ENCODE assay signal across 8 cellular contexts in the genomic region with DNA sequence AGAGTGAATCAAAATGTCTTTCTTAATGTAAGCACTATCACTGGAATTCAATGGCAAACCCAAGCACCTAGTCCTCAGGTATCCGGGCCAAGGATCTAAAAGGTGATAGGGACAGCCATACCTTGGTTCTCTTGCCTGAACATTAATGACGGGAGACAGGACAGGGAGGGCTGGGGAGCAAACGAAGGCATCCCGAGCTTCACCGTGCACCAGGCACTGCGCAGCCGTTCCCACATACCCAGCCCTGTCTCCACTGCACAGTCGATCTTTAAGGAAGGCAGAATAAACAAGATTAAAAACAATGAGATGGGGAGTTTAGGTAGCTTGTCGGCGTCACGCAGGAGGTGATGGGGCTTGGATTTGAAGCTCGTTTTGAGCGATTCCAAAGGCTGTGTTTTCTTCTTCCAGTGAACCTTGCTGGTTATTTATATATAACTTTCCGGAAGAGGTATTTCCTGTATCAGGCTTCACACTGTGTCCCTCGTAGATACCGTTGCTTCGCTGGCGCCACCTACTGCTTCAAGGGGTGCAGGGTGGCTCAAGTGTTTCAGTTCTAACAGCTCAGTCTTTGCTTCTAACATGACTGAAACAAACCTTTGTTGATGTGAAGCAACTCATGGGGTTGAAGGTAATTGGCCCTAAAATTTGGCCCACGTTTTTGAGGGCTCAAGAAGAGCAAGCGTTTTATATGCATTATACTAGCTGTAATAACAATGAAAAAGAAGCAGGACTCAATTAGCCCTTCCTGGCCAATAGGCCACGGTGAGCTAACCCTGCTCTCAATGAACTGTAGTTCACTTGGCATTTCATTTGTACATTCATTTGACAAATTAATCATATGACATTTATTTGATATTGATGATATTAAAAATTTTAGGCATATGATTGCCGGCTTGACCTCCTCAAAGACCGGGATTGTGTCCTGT.
DNase-seq lines count a peak whose midpoint lies in the region; ATAC-seq, FAIRE-seq and TF ChIP-seq lines count a peak whose summit lies in the region.

No MANE protein-coding gene starts in this region.

- WGBS in GM12878 (ENCODE audit: insufficient coverage, insufficient replicate concordance, low lambda C conversion rate, missing lambda C conversion rate) = 36% methylated on average over 23 of the region's 23 CpGs

- FAIRE-seq in GM12878 (lab: Jason Lieb, UNC) (peak; percentile 54), kidney (lab: Jason Lieb, UNC) (no peak)

- POLR2A ChIA-PET in GM12878 (lab: Charles Lee) = interaction anchor here (1.0 kb wide), 1 partner anchor 53 kb away, joined by 3 read pairs; no protein-coding TSS in a partner anchor

- peak; percentile 31 for DNase-seq in activated gamma-delta T cell treated with Interleukin-2 at 50 U/mL for 16 hours
- no peak for DNase-seq in activated gamma-delta T cell (lab: John Stamatoyannopoulos, UW)
- DNase-seq in NCI-H1048 (lab: John Stamatoyannopoulos, UW) = peak; percentile 29
- DNase-seq in GM12878 (ENCODE audit: low read depth, low spot score) = peak; percentile 28
- no peak for DNase-seq in kidney
- peak; percentile 25 to 52 (median 29) for DNase-seq in stimulated activated CD4-positive, alpha-beta T cell treated with anti-CD3 and anti-CD28 coated beads, TNF-alpha, amount 100 ng/mL, for 48 hours (ENCODE audit: low read depth in 3 of 3)

- BruUV-seq in GM12878 (replicated peaks; lab: Mats Ljungman, UMichigan) = no TSS peak

- SMC1A ChIA-PET in GM12878 (lab: Charles Lee; ENCODE audit: uncharacterized antibody, unreplicated experiment) = interaction anchor here (0.6 to 1.5 kb wide), 7 partner anchors 50 to 384 kb away, joined by 3 to 10 read pairs (median 4); no protein-coding TSS in a partner anchor

- no peaks in the 10 kb centered on the region for H3K9me2 ChIP-seq in SU-DHL-6 (replicated peaks; ENCODE audit: insufficient read depth, low read length)

- TF ChIP-seq RAD21 in GM12878 (IDR thresholded peaks at IDR 0.05; ENCODE audit: insufficient read depth, low read depth, low read length) = peak; percentile 61

- H3K36me3 ChIP-seq in SU-DHL-6 (ENCODE audit: low read length) (no peaks in the 10 kb centered on the region), GM12878 (ENCODE audit: control insufficient read depth in 2 of 2, insufficient read depth in 2 of 2, low read length in 1 of 2) (no peaks in the 10 kb centered on the region), kidney (ENCODE audit: control insufficient read depth in 1 of 2, insufficient read depth in 2 of 2, low read length in 2 of 2) (no peaks in the 10 kb centered on the region)

- no peaks in the 10 kb centered on the region for H3F3A ChIP-seq in SU-DHL-6 (ENCODE audit: insufficient read depth)

- H4K20me1 ChIP-seq in SU-DHL-6 (ENCODE audit: low read depth, low read length) (no peaks in the 10 kb centered on the region), GM12878 (ENCODE audit: control insufficient read depth, insufficient read depth) (no peaks in the 10 kb centered on the region)

- no peaks in the 10 kb centered on the region for H3K79me2 ChIP-seq in SU-DHL-6 (ENCODE audit: insufficient read depth, low read length)
- no peaks in the 10 kb centered on the region for H3K79me2 ChIP-seq in GM12878 (ENCODE audit: control insufficient read depth, insufficient read depth, low read length)

- in situ Hi-C loops in GM12878 (cut with MboI) = no loop called here

- CTCF ChIA-PET in GM12878 (lab: Yijun Ruan, JAX) = interaction anchor here (0.6 to 4.1 kb wide), 13 partner anchors 8 to 1312 kb away, joined by 3 to 51 read pairs (median 3); no protein-coding TSS in a partner anchor

- peak; percentile 85 for TF ChIP-seq CTCF in SU-DHL-6 (IDR thresholded peaks at IDR 0.05; ENCODE audit: insufficient read depth, low read length, poor library complexity, severe bottlenecking)
- TF ChIP-seq CTCF in GM12878 (IDR thresholded peaks at IDR 0.05 in 2 of 3, conservative IDR thresholded peaks at IDR 0.05 in 1 of 3; ENCODE audit: control insufficient read depth in 2 of 3, extremely low read depth in 1 of 3, insufficient read depth in 1 of 3, low read depth in 3 of 3, low read length in 3 of 3) = peak; percentile 75 to 82 (median 76)
- TF ChIP-seq CTCF in kidney (IDR thresholded peaks at IDR 0.05; ENCODE audit: borderline replicate concordance, extremely low read depth, insufficient read depth) = peak; percentile 60

- intact Hi-C loops in GM12878 (cut with micrococcal nuclease; ENCODE audit: unreplicated experiment) (loop anchor here (1.0 kb wide), 1 partner anchor 52 kb away; no protein-coding TSS in a partner anchor), kidney (cut with DNase I) (no loop called here)

- H3K4me2 ChIP-seq in SU-DHL-6 (ENCODE audit: low read depth, low read length, poor library complexity, severe bottlenecking) (peak overlapping the region; percentile 24), GM12878 (ENCODE audit: control insufficient read depth, insufficient read depth) (no peak overlapping the region; the same call in 1 of the 2 replicates)

- RAD21 ChIA-PET in GM12878 (lab: Charles Lee; ENCODE audit: unreplicated experiment) = interaction anchor here (1.6 kb wide), 1 partner anchor 52 kb away, joined by 15 read pairs; no protein-coding TSS in a partner anchor

- TF ChIP-seq EP300 in GM12878 (IDR thresholded peaks at IDR 0.05; ENCODE audit: borderline replicate concordance in 1 of 2, control insufficient read depth in 1 of 2, low read depth in 2 of 2, low read length in 2 of 2) = no peak

- no peak overlapping the region for H3K9ac ChIP-seq in SU-DHL-6 (ENCODE audit: low read length)
- H3K9ac ChIP-seq in GM12878 (ENCODE audit: control insufficient read depth, insufficient read depth, low read length) = no peak overlapping the region
- peak overlapping the region in 1 of 2 donors; percentile 9 for H3K9ac ChIP-seq in kidney (ENCODE audit: low read length in 2 of 2)

- H3K27ac ChIP-seq in SU-DHL-6 (ENCODE audit: low read depth, low read length) (no peak overlapping the region), GM12878 (ENCODE audit: control insufficient read depth, insufficient read depth) (no peak overlapping the region), kidney (ENCODE audit: low read depth in 2 of 2, low read length in 2 of 2) (no peak overlapping the region)

- H2AFZ ChIP-seq in SU-DHL-6 (ENCODE audit: low read depth, low read length, severe bottlenecking) (peak overlapping the region; percentile 94), GM12878 (ENCODE audit: control insufficient read depth, low read depth, low read length) (peak overlapping the region; percentile 85)

- no peak overlapping the region for H3K4me3 ChIP-seq in SU-DHL-6 (ENCODE audit: insufficient read depth, low read length, poor library complexity, severe bottlenecking)
- no peak overlapping the region for H3K4me3 ChIP-seq in GM12878
- peak overlapping the region; percentile 35 to 49 for H3K4me3 ChIP-seq in kidney (ENCODE audit: low read length in 2 of 2)

- no peaks in the 10 kb centered on the region for H3K9me3 ChIP-seq in SU-DHL-6 (ENCODE audit: insufficient read depth, low read length)
- H3K9me3 ChIP-seq in GM12878 (replicated peaks; ENCODE audit: control insufficient read depth, insufficient read depth, low read length) = no peaks in the 10 kb centered on the region
- no peaks in the 10 kb centered on the region for H3K9me3 ChIP-seq in kidney (ENCODE audit: control insufficient read depth in 1 of 2, low read length in 2 of 2)

- H3K4me1 ChIP-seq in GM12878 (ENCODE audit: control insufficient read depth, insufficient read depth, low read length) (no peaks in the 10 kb centered on the region), kidney (ENCODE audit: control insufficient read depth in 1 of 2, insufficient read depth in 1 of 2, low read depth in 1 of 2, low read length in 2 of 2) (peaks cover 2 to 7% of the 10 kb centered on the region in 2 donors)

- H3K27me3 ChIP-seq in SU-DHL-6 (ENCODE audit: low read length) (no peaks in the 10 kb centered on the region), GM12878 (replicated peaks in 1 of 2; ENCODE audit: control insufficient read depth in 2 of 2, insufficient read depth in 2 of 2, low read length in 1 of 2) (peaks cover 0 to 2% of the 10 kb centered on the region in 2 experiments; a peak in 2 of 4 replicates)

- TF ChIP-seq POLR2A in GM12878 (IDR thresholded peaks at IDR 0.05; ENCODE audit: low read depth, low read length) = no peak

- ATAC-seq in HG02623 (IDR thresholded peaks at IDR 0.05; ENCODE audit: unreplicated experiment) (peak; percentile 98), GM12878 (peak; percentile 100)

TF ChIP-seq in GM12878, 131 proteins besides CTCF, POLR2A, EP300 and RAD21:
- TF ChIP-seq ZNF207 (IDR thresholded peaks at IDR 0.05; ENCODE audit: borderline replicate concordance) (no peak), BACH1 (IDR thresholded peaks at IDR 0.05; ENCODE audit: borderline replicate concordance) (no peak), ZNF622 (IDR thresholded peaks at IDR 0.05) (no peak), CHD1 (IDR thresholded peaks at IDR 0.05; ENCODE audit: low read depth, low read length) (no peak), SMC3 (IDR thresholded peaks at IDR 0.05; ENCODE audit: borderline replicate concordance, low read length) (peak; percentile 52; the same call in 1 of the 2 replicates), SPI1 (IDR thresholded peaks at IDR 0.05; ENCODE audit: borderline replicate concordance, insufficient read depth, low read depth, low read length) (no peak), FOS (IDR thresholded peaks at IDR 0.05; ENCODE audit: borderline replicate concordance, extremely low read depth, insufficient read length) (no peak), TCF3 (IDR thresholded peaks at IDR 0.05; ENCODE audit: borderline replicate concordance, insufficient read depth, low read depth, low read length) (no peak)

Comparison
In these comparisons a context has a peak if more than half of its experiments do, and no peak if none do; other contexts are left out.
1. DNase-seq: peak in activated gamma-delta T cell treated with Interleukin-2 at 50 U/mL for 16 hours (single experiment), NCI-H1048 (single experiment), GM12878 (single experiment) and stimulated activated CD4-positive, alpha-beta T cell treated with anti-CD3 and anti-CD28 coated beads, TNF-alpha, amount 100 ng/mL, for 48 hours (3 of 3); none in activated gamma-delta T cell (single experiment) and kidney (single experiment).
2. H3K4me3 ChIP-seq: peak in kidney (2 of 2); none in SU-DHL-6 (single experiment) and GM12878 (single experiment).
3. Peak in every context shown above with its lines, with median percentiles within 50 percentile points of each other: CTCF ChIP-seq.